ENCODE assay signal across 9 cellular contexts in the genomic region with DNA sequence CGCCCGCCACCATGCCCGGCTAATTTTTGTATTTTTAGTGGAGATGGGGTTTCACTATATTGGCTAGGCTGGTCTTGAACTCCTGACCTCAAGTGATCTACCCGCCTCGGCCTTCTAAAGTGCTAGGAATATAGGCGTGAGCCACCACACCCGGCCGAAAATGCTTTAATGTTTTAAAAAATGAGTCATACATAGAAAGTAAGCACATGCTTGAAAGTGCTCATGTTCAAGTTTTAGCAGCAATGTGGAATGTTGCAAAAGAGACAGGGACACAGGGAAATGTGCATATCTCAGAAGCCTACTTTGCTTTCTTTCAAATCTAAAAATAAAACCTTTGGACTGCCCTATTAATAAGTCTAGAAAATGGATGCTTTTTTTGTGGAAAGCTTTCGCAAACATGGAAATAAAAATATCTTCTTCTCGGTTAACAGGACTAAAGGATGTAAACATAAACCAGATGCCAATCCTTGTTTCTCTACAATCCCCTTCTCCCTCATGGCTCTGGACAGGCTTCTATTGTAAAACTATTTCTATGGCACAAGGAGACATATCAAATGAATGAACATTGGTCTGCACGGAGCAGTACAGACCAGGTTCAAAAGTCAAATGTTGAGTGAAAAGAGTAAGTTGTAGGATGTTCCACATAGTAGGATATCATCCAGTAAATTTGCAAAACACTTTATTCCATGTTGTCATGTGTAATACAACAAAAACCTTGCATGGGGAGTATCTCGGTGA. TPM values are rescaled to one million over a fixed set of nuclear protein-coding genes. Genes with fewer than 3 reads are reported as not detected.
A peak's percentile ranks its signal among the peaks of the same experiment; 100 is the strongest.
DNase-seq lines count a peak whose midpoint lies in the region; ATAC-seq and TF ChIP-seq lines count a peak whose summit lies in the region.
"Had no signal": no experiment of that assay in that cellular context is flagged by ENCODE, and none has a peak within 500 bp of the region (broad histone marks: within the 10 kb centered on the region; RNA-seq: fewer than 3 reads in every experiment).

No MANE protein-coding gene starts in this region.

- DNase-seq in heart left ventricle: no peak
- DNase-seq in Right ventricle myocardium inferior (ENCODE audit: missing footprints): no peak
- peak in 2 of 7 donors; percentile 32 for DNase-seq in adrenal gland
- DNase-seq in iris pigment epithelial cell (ENCODE audit: low read depth): peak; percentile 77
- DNase-seq in uterus: no peak
- no peak for DNase-seq in nucleus accumbens (lab: John Stamatoyannopoulos, UW)
- DNase-seq in head of caudate nucleus: no peak
- DNase-seq in BE2C: no peak

- WGBS in heart left ventricle, 4 donors: 32 to 66% (median 55%) methylated on average over 12 of the region's 12 CpGs
- WGBS in adrenal gland, 4 donors: 15 to 53% (median 43%) methylated on average over 10 to 12 of the region's 12 CpGs

- H3K9me3 ChIP-seq in heart left ventricle (no peaks in the 10 kb centered on the region), adrenal gland (replicated peaks in 1 of 3) (no peaks in the 10 kb centered on the region), uterus (no peaks in the 10 kb centered on the region), BE2C (no peaks in the 10 kb centered on the region)

- ATAC-seq in heart left ventricle (peak in 2 of 4 donors; percentile 14 to 29), Right ventricle myocardium inferior (no peak)

- intact Hi-C loops in heart left ventricle (cut with DNase I) (no loop called here), Right ventricle myocardium inferior (cut with DNase I) (loop anchor here (5.0 kb wide), 1 partner anchor 35 kb away; no protein-coding TSS in a partner anchor), adrenal gland (cut with DNase I) (no loop called here), uterus (cut with DNase I; ENCODE audit: low total_unique reads) (no loop called here), head of caudate nucleus (cut with DNase I) (no loop called here)

- H3K36me3 ChIP-seq in heart left ventricle: peaks cover 0 to 13% (median 0%) of the 10 kb centered on the region in 9 donors
- H3K36me3 ChIP-seq in adrenal gland (replicated peaks in 1 of 2): no peaks in the 10 kb centered on the region
- H3K36me3 ChIP-seq in uterus: no peaks in the 10 kb centered on the region
- H3K36me3 ChIP-seq in BE2C: no peaks in the 10 kb centered on the region

- peaks cover 0 to 43% (median 23%) of the 10 kb centered on the region in 12 donors for H3K4me1 ChIP-seq in heart left ventricle
- H3K4me1 ChIP-seq in adrenal gland (replicated peaks in 1 of 2): peaks cover 19 to 48% of the 10 kb centered on the region in 2 donors
- H3K4me1 ChIP-seq in uterus: no peaks in the 10 kb centered on the region
- no peaks in the 10 kb centered on the region for H3K4me1 ChIP-seq in BE2C

- TF ChIP-seq POLR2A in heart left ventricle (IDR thresholded peaks at IDR 0.05): no peak
- no peak for TF ChIP-seq POLR2A in adrenal gland (IDR thresholded peaks at IDR 0.05)
- TF ChIP-seq POLR2A in uterus (IDR thresholded peaks at IDR 0.05): no peak

- peaks cover 0 to 23% (median 0%) of the 10 kb centered on the region in 9 donors for H3K27me3 ChIP-seq in heart left ventricle
- H3K27me3 ChIP-seq in adrenal gland: peaks cover 5% of the 10 kb centered on the region
- no peaks in the 10 kb centered on the region for H3K27me3 ChIP-seq in uterus
- H3K27me3 ChIP-seq in BE2C: no peaks in the 10 kb centered on the region

- TF ChIP-seq CTCF in heart left ventricle (IDR thresholded peaks at IDR 0.05) (no peak), adrenal gland (IDR thresholded peaks at IDR 0.05) (no peak), uterus (IDR thresholded peaks at IDR 0.05) (no peak), BE2C (IDR thresholded peaks at IDR 0.05; ENCODE audit: low read depth, low read length) (no peak)

- peak overlapping the region in 11 of 12 donors; percentile 1 to 51 (median 36) for H3K27ac ChIP-seq in heart left ventricle
- peak overlapping the region in 4 of 5 donors; percentile 5 to 72 (median 68) for H3K27ac ChIP-seq in adrenal gland
- peak overlapping the region; percentile 34 to 74 for H3K27ac ChIP-seq in uterus
- H3K27ac ChIP-seq: KMS-11 had no signal

- H3K4me3 ChIP-seq in heart left ventricle (no peak overlapping the region), adrenal gland (no peak overlapping the region), uterus (no peak overlapping the region), BE2C (ENCODE audit: low read depth, low read length) (no peak overlapping the region)

RNA-seq across cellular contexts. Expression of gene MECP2, which starts 15.0 kb away (rescaled TPM):
- 10 to 100 TPM; 24.6 to 83.3 (median 37.1) TPM for total RNA-seq in heart left ventricle
- polyA plus RNA-seq in heart left ventricle: 10 to 100 TPM; 22.7 to 28.6 TPM
- 32.8 TPM for total RNA-seq in Right ventricle myocardium inferior
- total RNA-seq in adrenal gland: 10 to 100 TPM; 35.0 to 67.7 (median 60.3) TPM
- polyA plus RNA-seq in adrenal gland: 10 to 100 TPM; 23.3 to 28.6 (median 24.5) TPM
- total RNA-seq in uterus: 100 to 1,000 TPM in 1 of 4 donors, 10 to 100 TPM in 3; 29.7 to 106 (median 50.6) TPM
- polyA plus RNA-seq in BE2C (2012; ENCODE audit: insufficient read depth, insufficient read length, low read depth): 46.6 TPM
